Comparison of ENCODE assay signal across 12 cellular contexts in genomic region chr11:68582416-68583046, GRCh38.
DNase-seq lines count a peak whose midpoint lies in the region; ATAC-seq and TF ChIP-seq lines count a peak whose summit lies in the region.
"Had no signal": no experiment of that assay in that cellular context is flagged by ENCODE, and none has a peak within 500 bp of the region (broad histone marks: within the 10 kb centered on the region; RNA-seq: fewer than 3 reads in every experiment).

No MANE protein-coding gene starts in this region.

- H3K27ac ChIP-seq in BLaER1 treated with 17β-estradiol and CSF1 and Interleukin-3, amounts not matched to agents 10 nM and 100 nM: peak overlapping the region in 9 of 11 experiments; percentile 0 to 39 (median 10); a peak in 8 of 22 replicates
- H3K27ac ChIP-seq in psoas muscle: peak overlapping the region; percentile 89
- H3K27ac ChIP-seq: KMS-11 had no signal

- peaks cover 67 to 97% (median 81%) of the 10 kb centered on the region in 11 experiments for H3K36me3 ChIP-seq in BLaER1 treated with 17β-estradiol and CSF1 and Interleukin-3, amounts not matched to agents 10 nM and 100 nM
- peaks cover 10 to 70% of the 10 kb centered on the region in 2 donors for H3K36me3 ChIP-seq in psoas muscle (ENCODE audit: insufficient read depth in 1 of 2, low read depth in 1 of 2)

- H3K4me2 ChIP-seq in BLaER1 treated with 17β-estradiol and CSF1 and Interleukin-3, amounts not matched to agents 10 nM and 100 nM: peak overlapping the region; percentile 61 to 94 (median 80)
- H3K4me2 ChIP-seq: KMS-11 had no signal

- peaks cover 16 to 90% (median 55%) of the 10 kb centered on the region in 11 experiments; a peak in 17 of 22 replicates for H4K20me1 ChIP-seq in BLaER1 treated with 17β-estradiol and CSF1 and Interleukin-3, amounts not matched to agents 10 nM and 100 nM

- intact Hi-C loops in psoas muscle (cut with DNase I): loop anchor here in 1 of 2 donors (5.0 kb wide), 1 partner anchor 120 kb away; the partner anchor contains the start of gene PPP6R3

- peaks cover 0 to 13% (median 0%) of the 10 kb centered on the region in 11 experiments; a peak in 3 of 22 replicates for H3K9me3 ChIP-seq in BLaER1 treated with 17β-estradiol and CSF1 and Interleukin-3, amounts not matched to agents 10 nM and 100 nM (replicated peaks in 1 of 11)
- no peaks in the 10 kb centered on the region for H3K9me3 ChIP-seq in psoas muscle

- peak; percentile 27 for DNase-seq in RPMI7951 (ENCODE audit: low read depth)
- peak; percentile 4 for DNase-seq in fibroblast of the aortic adventitia (ENCODE audit: low read depth)
- DNase-seq in psoas muscle: peak in 1 of 2 donors; percentile 71
- no peak for DNase-seq in NCI-H2029 (lab: John Stamatoyannopoulos, UW)
- DNase-seq in foreskin fibroblast: no peak
- DNase-seq: CD4-positive, CD25-positive, alpha-beta regulatory T cell; NCI-H82; stimulated activated CD4-positive, alpha-beta T cell treated with anti-CD3 and anti-CD28 coated beads, Interleukin-1b, Interleukin-23, amount 100 ng/mL, for 48 hours had no signal

- WGBS in psoas muscle, 3 donors: 18 to 31% (median 18%) methylated on average over 8 of the region's 8 CpGs

- no peaks in the 10 kb centered on the region for H3K27me3 ChIP-seq in BLaER1 treated with 17β-estradiol and CSF1 and Interleukin-3, amounts not matched to agents 10 nM and 100 nM
- no peaks in the 10 kb centered on the region for H3K27me3 ChIP-seq in psoas muscle (ENCODE audit: insufficient read depth in 3 of 3, low read length in 2 of 3)

- H3K4me3 ChIP-seq in BLaER1 treated with 17β-estradiol and CSF1 and Interleukin-3, amounts not matched to agents 10 nM and 100 nM: peak overlapping the region in 4 of 10 experiments; percentile 4 to 42 (median 26); a peak in 3 of 20 replicates
- no peak overlapping the region for H3K4me3 ChIP-seq in fibroblast of the aortic adventitia (ENCODE audit: low read depth, low read length)
- H3K4me3 ChIP-seq in psoas muscle: peak overlapping the region; percentile 43
- H3K4me3 ChIP-seq in foreskin fibroblast (ENCODE audit: low read depth in 1 of 2, low read length in 2 of 2): no peak overlapping the region

- peaks cover 35 to 69% (median 51%) of the 10 kb centered on the region in 10 experiments for H3K4me1 ChIP-seq in BLaER1 treated with 17β-estradiol and CSF1 and Interleukin-3, amounts not matched to agents 10 nM and 100 nM
- H3K4me1 ChIP-seq in psoas muscle: peaks cover 61% of the 10 kb centered on the region

- no peak for TF ChIP-seq CTCF in fibroblast of the aortic adventitia (IDR thresholded peaks at IDR 0.05; ENCODE audit: insufficient read depth, low read length)
- TF ChIP-seq CTCF in psoas muscle (IDR thresholded peaks at IDR 0.05): no peak
- no peak for TF ChIP-seq CTCF in foreskin fibroblast (IDR thresholded peaks at IDR 0.05; ENCODE audit: low read depth, low read length)

- ATAC-seq in psoas muscle: peak; percentile 67 to 85 (median 78)
- no peak for ATAC-seq in GM18502 (IDR thresholded peaks at IDR 0.05; ENCODE audit: poor library complexity, unreplicated experiment)
- no peak for ATAC-seq in GM21825 (IDR thresholded peaks at IDR 0.05; ENCODE audit: unreplicated experiment)

- peak overlapping the region in 5 of 11 experiments; percentile 6 to 56 (median 28); a peak in 7 of 22 replicates for H3K9ac ChIP-seq in BLaER1 treated with 17β-estradiol and CSF1 and Interleukin-3, amounts not matched to agents 10 nM and 100 nM
- H3K9ac ChIP-seq: KMS-11 had no signal

Comparison
In these comparisons a context has a peak if more than half of its experiments do, and no peak if none do; other contexts are left out.
1. DNase-seq: peak in RPMI7951 (single experiment) and fibroblast of the aortic adventitia (single experiment); none in NCI-H2029 (single experiment) and foreskin fibroblast (0 of 2).
2. ATAC-seq: peak in psoas muscle (4 of 4); none in GM18502 (single experiment) and GM21825 (single experiment).